ENCODE assay signal across 19 cellular contexts in genomic region chr2:122739732-122740593, GRCh38.
A peak's percentile ranks its signal among the peaks of the same experiment; 100 is the strongest.
DNase-seq lines count a peak whose midpoint lies in the region; ATAC-seq and TF ChIP-seq lines count a peak whose summit lies in the region.
"Had no signal": no experiment of that assay in that cellular context is flagged by ENCODE, and none has a peak within 500 bp of the region (broad histone marks: within the 10 kb centered on the region; RNA-seq: fewer than 3 reads in every experiment).

No MANE protein-coding gene starts in this region.

- H3K27ac Mint-ChIP-seq in neural crest cell (ENCODE audit: unreplicated experiment), result peak overlapping the region; percentile 51
- H3K27ac Mint-ChIP-seq: activated naive CD4-positive, alpha-beta T cell treated with anti-CD3 and anti-CD28 coated beads, Interleukin-2, amount 50 U/mL, for 24 hours; CD4-positive, CD25-positive, alpha-beta regulatory T cell had no signal

- peak; percentile 9 for DNase-seq in GM13977 (ENCODE audit: low spot score)
- no peak for DNase-seq in neural crest cell (ENCODE audit: low read depth, low spot score)
- DNase-seq in NCI-H1417 treated with DMSO at 0.1 percent for 48 hours (lab: John Stamatoyannopoulos, UW), result no peak
- no peak for DNase-seq in KG1 (lab: John Stamatoyannopoulos, UW)
- DNase-seq: aorta, cortex of kidney, esophagus squamous epithelium, islet precursor cell, mucosa of descending colon, NCI-H1092, NCI-H2029, NCI-H69, sigmoid colon, transverse colon had no signal

- no peak for TF ChIP-seq CTCF in GM13977 (IDR thresholded peaks at IDR 0.05; ENCODE audit: extremely low read depth, insufficient read depth, missing control alignments)
- TF ChIP-seq CTCF in neural crest cell (conservative IDR thresholded peaks at IDR 0.05), result no peak

- no peak overlapping the region for H3K4me3 Mint-ChIP-seq in neural crest cell
- H3K4me3 Mint-ChIP-seq: activated naive CD4-positive, alpha-beta T cell treated with anti-CD3 and anti-CD28 coated beads, Interleukin-2, amount 50 U/mL, for 24 hours; CD4-positive, CD25-positive, alpha-beta regulatory T cell had no signal

- no peaks in the 10 kb centered on the region for H3K27me3 Mint-ChIP-seq in neural crest cell (ENCODE audit: low read depth)
- H3K27me3 Mint-ChIP-seq: activated naive CD4-positive, alpha-beta T cell treated with anti-CD3 and anti-CD28 coated beads, Interleukin-2, amount 50 U/mL, for 24 hours; CD4-positive, CD25-positive, alpha-beta regulatory T cell had no signal

- in situ Hi-C loops in GM13977 (cut with MboI; ENCODE audit: low pct_unique_long_range_greater_than_20kb, low sequenced_read_pairs, unreplicated experiment), result no loop called here

- peak; percentile 44 for ATAC-seq in GM19395 (IDR thresholded peaks at IDR 0.05; ENCODE audit: unreplicated experiment)
- peak; percentile 42 for ATAC-seq in HG03571 (IDR thresholded peaks at IDR 0.05; ENCODE audit: unreplicated experiment)
- ATAC-seq in HG03439 (IDR thresholded peaks at IDR 0.05; ENCODE audit: unreplicated experiment), result no peak
- ATAC-seq: mucosa of descending colon had no signal

- no peaks in the 10 kb centered on the region for H3K36me3 Mint-ChIP-seq in neural crest cell (ENCODE audit: low read depth)
- H3K36me3 Mint-ChIP-seq: activated naive CD4-positive, alpha-beta T cell treated with anti-CD3 and anti-CD28 coated beads, Interleukin-2, amount 50 U/mL, for 24 hours; CD4-positive, CD25-positive, alpha-beta regulatory T cell had no signal

- H3K4me1 Mint-ChIP-seq in neural crest cell, result peaks cover 6% of the 10 kb centered on the region
- H3K4me1 Mint-ChIP-seq: activated naive CD4-positive, alpha-beta T cell treated with anti-CD3 and anti-CD28 coated beads, Interleukin-2, amount 50 U/mL, for 24 hours; CD4-positive, CD25-positive, alpha-beta regulatory T cell had no signal

- peaks cover 6% of the 10 kb centered on the region for H3K9me3 Mint-ChIP-seq in neural crest cell
